Comparison of ENCODE assay signal across 1 cellular context in genomic region chr2:127503491-127503890, GRCh38.
TF ChIP-seq lines count a peak whose summit lies in the region.

No MANE protein-coding gene starts in this region.

TF ChIP-seq in HEK293, 187 proteins besides CTCF, POLR2A, EP300 and RAD21 (continued from another document):
- TF ChIP-seq PBX3 (CRISPR knock-in tag; IDR thresholded peaks at IDR 0.05) (no peak), ZNF623 (tag by site-specific recombination; IDR thresholded peaks at IDR 0.05) (peak; percentile 35; the same call in 1 of the 2 replicates), SP3 (tag by site-specific recombination; IDR thresholded peaks at IDR 0.05) (no peak), BCL11A (tag by site-specific recombination; IDR thresholded peaks at IDR 0.05; ENCODE audit: low read depth) (no peak), PRDM2 (tag by site-specific recombination; IDR thresholded peaks at IDR 0.05; ENCODE audit: borderline replicate concordance) (no peak), ZNF776 (tag by site-specific recombination; IDR thresholded peaks at IDR 0.05; ENCODE audit: borderline replicate concordance) (no peak), ZNF701 (tag by site-specific recombination; IDR thresholded peaks at IDR 0.05) (no peak), ZNF704 (tag by site-specific recombination; IDR thresholded peaks at IDR 0.05) (no peak), ZNF248 (tag by site-specific recombination; IDR thresholded peaks at IDR 0.05) (no peak), ZNF223 (tag by site-specific recombination; IDR thresholded peaks at IDR 0.05) (no peak), ZNF561 (tag by site-specific recombination; IDR thresholded peaks at IDR 0.05; ENCODE audit: borderline replicate concordance) (no peak), MYNN (tag by site-specific recombination; IDR thresholded peaks at IDR 0.05; ENCODE audit: borderline replicate concordance) (no peak), ZBTB11 (tag by site-specific recombination; conservative IDR thresholded peaks at IDR 0.05; ENCODE audit: low read depth) (peak; percentile 55; the same call in 1 of the 2 replicates), ZIC2 (tag by site-specific recombination; IDR thresholded peaks at IDR 0.05) (no peak), ZNF585B (tag by site-specific recombination; IDR thresholded peaks at IDR 0.05) (no peak), ZNF10 (tag by site-specific recombination; IDR thresholded peaks at IDR 0.05) (no peak), ZNF692 (tag by site-specific recombination; IDR thresholded peaks at IDR 0.05) (no peak)
